In the genomic region with DNA sequence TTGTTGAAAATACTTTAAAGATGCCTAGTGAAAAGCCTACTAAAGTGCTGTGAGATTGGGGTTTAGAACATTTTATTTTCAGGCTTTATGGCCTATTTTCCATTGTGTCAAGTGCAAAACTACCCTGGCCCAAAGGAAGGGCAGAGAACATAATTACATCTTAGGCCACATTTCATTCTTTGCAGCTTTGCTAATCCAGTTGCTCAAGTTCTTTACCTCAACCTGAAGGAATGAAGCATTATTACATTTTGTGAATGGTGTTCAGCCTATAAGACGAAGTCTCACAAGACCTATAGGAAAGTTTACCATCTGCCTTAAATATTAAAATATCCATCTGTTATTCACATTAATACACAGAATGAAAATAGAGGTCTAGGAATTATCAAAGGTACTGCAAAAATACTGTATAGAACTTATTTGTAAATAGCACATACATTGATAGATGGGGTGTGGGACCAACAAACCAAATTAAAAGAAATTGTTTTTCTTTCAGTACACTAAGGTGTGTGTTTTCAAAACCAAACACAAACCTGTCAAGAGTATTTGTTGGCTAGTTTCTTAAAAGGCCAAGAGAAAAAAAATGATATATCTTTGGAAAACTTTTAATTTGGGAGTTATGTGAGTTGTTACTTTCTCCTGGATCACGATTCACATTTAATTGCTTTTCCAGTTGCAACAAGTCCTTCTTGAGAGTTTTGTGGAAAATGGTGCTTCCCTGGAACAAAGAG, we compare ENCODE assay signal across 22 cellular contexts. TPM values are rescaled to one million over a fixed set of nuclear protein-coding genes. Genes with fewer than 3 reads are reported as not detected.
DNase-seq lines count a peak whose midpoint lies in the region; ATAC-seq, FAIRE-seq and TF ChIP-seq lines count a peak whose summit lies in the region.
"Had no signal": no experiment of that assay in that cellular context is flagged by ENCODE, and none has a peak within 500 bp of the region (broad histone marks: within the 10 kb centered on the region; RNA-seq: fewer than 3 reads in every experiment).

No MANE protein-coding gene starts in this region.

- TF ChIP-seq EP300 in GM12878 (IDR thresholded peaks at IDR 0.05; ENCODE audit: borderline replicate concordance in 1 of 2, control insufficient read depth in 1 of 2, low read depth in 2 of 2, low read length in 2 of 2): no peak

- no peak for DNase-seq in activated CD8-positive, alpha-beta memory T cell treated with anti-CD3 and anti-CD28 coated beads, Interleukin-2, amount 10 ng/mL, durations not matched to agents 7 days and 5 days
- DNase-seq in activated CD8-positive, alpha-beta memory T cell treated with anti-CD3 and anti-CD28 coated beads, Interleukin-2, amount 50 U/mL, for 48 hours: no peak
- DNase-seq in IMR-90 (peak; percentile 28), GM12878 (ENCODE audit: low read depth, low spot score) (no peak), neural progenitor cell (ENCODE audit: low spot score) (no peak), uterus (no peak), sciatic nerve (ENCODE audit: low spot score) (no peak), Right ventricle myocardium superior (no peak)
- DNase-seq: activated B cell treated with CpG ODN at 0.5 μM for 24 hours; activated gamma-delta T cell treated with Interleukin-2 at 50 U/mL for 16 hours; DMS79 treated with DMSO at 0.1 percent for 48 hours; erythroblast; gastrocnemius medialis; left ventricle myocardium superior; NCI-H1436; NCI-H2227 treated with DMSO at 0.1 percent for 48 hours; stimulated activated naive CD4-positive, alpha-beta T cell; upper lobe of left lung had no signal

- dilution Hi-C loops in IMR-90 (cut with HindIII; ENCODE audit: low sequenced_read_pairs, unreplicated experiment): no loop called here

- no peak overlapping the region for H2BK15ac ChIP-seq in IMR-90 (ENCODE audit: low read depth, low read length)

- TF ChIP-seq POLR2A in IMR-90 (IDR thresholded peaks at IDR 0.05; ENCODE audit: low read depth, low read length) (no peak), GM12878 (IDR thresholded peaks at IDR 0.05; ENCODE audit: low read depth, low read length) (0 out of 2 replicates have a peak, but pooled peaks have one; percentile 12), uterus (IDR thresholded peaks at IDR 0.05) (no peak)

- H3K27me3 ChIP-seq in IMR-90 (ENCODE audit: control insufficient read depth, insufficient read depth, low read length) (no peaks in the 10 kb centered on the region), GM12878 (replicated peaks in 1 of 2; ENCODE audit: control insufficient read depth in 2 of 2, insufficient read depth in 2 of 2, low read length in 1 of 2) (no peaks in the 10 kb centered on the region), neural progenitor cell (no peaks in the 10 kb centered on the region), uterus (no peaks in the 10 kb centered on the region)
- H3K27me3 ChIP-seq: gastrocnemius medialis, upper lobe of left lung had no signal

- no peak overlapping the region for H4K91ac ChIP-seq in IMR-90 (ENCODE audit: insufficient read depth, low read depth, low read length)

- BruUV-seq in IMR-90 (replicated peaks; lab: Mats Ljungman, UMichigan) (no TSS peak), GM12878 (replicated peaks; lab: Mats Ljungman, UMichigan) (TSS peak; percentile 39)

- H3K4ac ChIP-seq in IMR-90 (ENCODE audit: low read depth, low read length): no peak overlapping the region

- H3K23ac ChIP-seq in IMR-90 (ENCODE audit: low read depth, low read length): no peak overlapping the region

- TF ChIP-seq RAD21 in IMR-90 (IDR thresholded peaks at IDR 0.05; ENCODE audit: low read length): no peak
- no peak for TF ChIP-seq RAD21 in GM12878 (IDR thresholded peaks at IDR 0.05; ENCODE audit: insufficient read depth, low read depth, low read length)

- intact Hi-C loops in IMR-90 (cut with micrococcal nuclease) (no loop called here), GM12878 (cut with micrococcal nuclease; ENCODE audit: unreplicated experiment) (no loop called here), uterus (cut with DNase I; ENCODE audit: low total_unique reads) (no loop called here), sciatic nerve (cut with DNase I) (no loop called here), Right ventricle myocardium superior (cut with DNase I) (loop anchor here (5.0 kb wide), 1 partner anchor 42 kb away; no protein-coding TSS in a partner anchor)

- no peak overlapping the region for H2BK20ac ChIP-seq in IMR-90 (ENCODE audit: low read depth, low read length)

- ATAC-seq in activated CD8-positive, alpha-beta memory T cell treated with anti-CD3 and anti-CD28 coated beads, Interleukin-2, amount 10 ng/mL, durations not matched to agents 7 days and 5 days: no peak
- no peak for ATAC-seq in IMR-90 (ENCODE audit: low read depth)
- no peak for ATAC-seq in GM12878
- ATAC-seq in sciatic nerve: no peak
- no peak for ATAC-seq in Right ventricle myocardium superior (ENCODE audit: poor library complexity)
- ATAC-seq: gastrocnemius medialis, left ventricle myocardium superior had no signal

- no peak overlapping the region for H4K8ac ChIP-seq in IMR-90 (ENCODE audit: low read depth in 2 of 2, low read length in 2 of 2)

- WGBS in IMR-90 (ENCODE audit: extremely low coverage in 2 of 2, insufficient read length in 1 of 2), 2 experiments: no CpG with 5 or more reads among the region's 2 CpGs
- 97% methylated on average over 2 of the region's 2 CpGs for WGBS in GM12878 (ENCODE audit: insufficient coverage, insufficient replicate concordance, low lambda C conversion rate, missing lambda C conversion rate)

- no peak overlapping the region for H2BK120ac ChIP-seq in IMR-90 (ENCODE audit: low read depth, low read length)

- H3K27me3 Mint-ChIP-seq in activated CD8-positive, alpha-beta memory T cell treated with anti-CD3 and anti-CD28 coated beads, Interleukin-2, amount 10 ng/mL, durations not matched to agents 7 days and 5 days: no peaks in the 10 kb centered on the region
- H3K27me3 Mint-ChIP-seq in neural progenitor cell (ENCODE audit: insufficient read depth, low read depth): no peaks in the 10 kb centered on the region
- H3K27me3 Mint-ChIP-seq: activated B cell treated with CpG ODN at 0.5 μM for 24 hours had no signal

- H3K4me1 ChIP-seq in IMR-90 (ENCODE audit: control insufficient read depth, insufficient read depth, low read length) (peaks cover 6% of the 10 kb centered on the region), GM12878 (ENCODE audit: control insufficient read depth, insufficient read depth, low read length) (no peaks in the 10 kb centered on the region), neural progenitor cell (no peaks in the 10 kb centered on the region), uterus (no peaks in the 10 kb centered on the region)
- H3K4me1 ChIP-seq: gastrocnemius medialis had no signal

- H3K9ac ChIP-seq in IMR-90 (ENCODE audit: low read depth, low read length) (no peak overlapping the region), GM12878 (ENCODE audit: control insufficient read depth, insufficient read depth, low read length) (no peak overlapping the region), neural progenitor cell (no peak overlapping the region)

- no peak overlapping the region for H3K56ac ChIP-seq in IMR-90 (ENCODE audit: extremely low read depth, insufficient read depth, low read length)

- peak overlapping the region; percentile 46 for H3K27ac Mint-ChIP-seq in activated CD8-positive, alpha-beta memory T cell treated with anti-CD3 and anti-CD28 coated beads, Interleukin-2, amount 10 ng/mL, durations not matched to agents 7 days and 5 days
- H3K27ac Mint-ChIP-seq in neural progenitor cell: no peak overlapping the region
- H3K27ac Mint-ChIP-seq: activated B cell treated with CpG ODN at 0.5 μM for 24 hours; T-helper 1 cell treated with Interleukin-12 subunit alpha and Interleukin-12 subunit beta and Interleukin-4 antibody, amounts not matched to agents 30 μg/mL and 1 μg/mL, for 36 hours had no signal

- peaks cover 39% of the 10 kb centered on the region; the same call in 1 of the 2 replicates for H4K20me1 ChIP-seq in IMR-90 (ENCODE audit: insufficient read depth, low read length)
- no peaks in the 10 kb centered on the region; the same call in 1 of the 2 replicates for H4K20me1 ChIP-seq in GM12878 (ENCODE audit: control insufficient read depth, insufficient read depth)
- peaks cover 29% of the 10 kb centered on the region for H4K20me1 ChIP-seq in neural progenitor cell (ENCODE audit: low read depth)

- H3K4me2 ChIP-seq in IMR-90 (ENCODE audit: low read depth, low read length) (no peak overlapping the region), GM12878 (ENCODE audit: control insufficient read depth, insufficient read depth) (no peak overlapping the region), neural progenitor cell (no peak overlapping the region)

- RAD21 ChIA-PET in GM12878 (lab: Charles Lee; ENCODE audit: unreplicated experiment): interaction anchor here (1.0 to 1.5 kb wide), 2 partner anchors 10 to 36 kb away, joined by 3 to 5 read pairs; no protein-coding TSS in a partner anchor

- no peak overlapping the region for H2AK5ac ChIP-seq in IMR-90 (ENCODE audit: low read depth, low read length)

- peaks cover 77% of the 10 kb centered on the region for H3F3A ChIP-seq in neural progenitor cell (ENCODE audit: low read depth)

- H3K9me3 Mint-ChIP-seq in activated CD8-positive, alpha-beta memory T cell treated with anti-CD3 and anti-CD28 coated beads, Interleukin-2, amount 10 ng/mL, durations not matched to agents 7 days and 5 days (ENCODE audit: low read depth): no peaks in the 10 kb centered on the region
- H3K9me3 Mint-ChIP-seq in neural progenitor cell: no peaks in the 10 kb centered on the region
- H3K9me3 Mint-ChIP-seq: activated B cell treated with CpG ODN at 0.5 μM for 24 hours; CD14-positive monocyte; T-helper 1 cell treated with Interleukin-12 subunit alpha and Interleukin-12 subunit beta and Interleukin-4 antibody, amounts not matched to agents 30 μg/mL and 1 μg/mL, for 36 hours had no signal

- H3K4me3 Mint-ChIP-seq in activated CD8-positive, alpha-beta memory T cell treated with anti-CD3 and anti-CD28 coated beads, Interleukin-2, amount 10 ng/mL, durations not matched to agents 7 days and 5 days: no peak overlapping the region
- H3K4me3 Mint-ChIP-seq in neural progenitor cell: no peak overlapping the region
- H3K4me3 Mint-ChIP-seq: activated B cell treated with CpG ODN at 0.5 μM for 24 hours; CD14-positive monocyte; T-helper 1 cell treated with Interleukin-12 subunit alpha and Interleukin-12 subunit beta and Interleukin-4 antibody, amounts not matched to agents 30 μg/mL and 1 μg/mL, for 36 hours had no signal

- peaks cover 18 to 53% of the 10 kb centered on the region in 2 experiments for H3K79me1 ChIP-seq in IMR-90 (ENCODE audit: low read depth in 1 of 2, low read length in 2 of 2)

- H4K5ac ChIP-seq in IMR-90 (ENCODE audit: low read depth, low read length): no peak overlapping the region

- CTCF ChIA-PET in activated CD8-positive, alpha-beta memory T cell treated with anti-CD3 and anti-CD28 coated beads, Interleukin-2, amount 10 ng/mL, durations not matched to agents 7 days and 5 days (lab: Charles Lee): interaction anchor here (1.6 kb wide), 1 partner anchor 40 kb away, joined by 6 read pairs; no protein-coding TSS in a partner anchor
- CTCF ChIA-PET in IMR-90 (lab: Yijun Ruan, JAX) (no interaction called here), GM12878 (lab: Yijun Ruan, JAX) (interaction anchor here (1.7 kb wide), 1 partner anchor 11 kb away, joined by 4 read pairs; no protein-coding TSS in a partner anchor)

- H2BK5ac ChIP-seq in IMR-90 (ENCODE audit: low read depth, low read length, poor library complexity, severe bottlenecking): no peak overlapping the region

- peaks cover 4% of the 10 kb centered on the region; the same call in 1 of the 2 replicates for H3K9me1 ChIP-seq in IMR-90 (ENCODE audit: insufficient read depth, low read length)

- no peak for FAIRE-seq in GM12878 (lab: Jason Lieb, UNC)
- FAIRE-seq: HTR-8/SVneo had no signal

- H3K79me2 ChIP-seq in GM12878 (ENCODE audit: control insufficient read depth, insufficient read depth, low read length) (peaks cover 13% of the 10 kb centered on the region), neural progenitor cell (ENCODE audit: low read depth) (peaks cover 28% of the 10 kb centered on the region)

- H2AFZ ChIP-seq in IMR-90 (replicated peaks; ENCODE audit: low read length, poor library complexity) (no peak overlapping the region), GM12878 (ENCODE audit: control insufficient read depth, low read depth, low read length) (no peak overlapping the region), neural progenitor cell (replicated peaks) (no peak overlapping the region)

- H2AK9ac ChIP-seq in IMR-90 (replicated peaks; ENCODE audit: low read depth, low read length, poor library complexity): no peak overlapping the region

- in situ Hi-C loops in IMR-90 (cut with MboI; ENCODE audit: low sequenced_read_pairs) (no loop called here), GM12878 (cut with MboI) (no loop called here)

- no peaks in the 10 kb centered on the region for H3K9me3 ChIP-seq in IMR-90 (ENCODE audit: control insufficient read depth, insufficient read depth, low read length)
- no peaks in the 10 kb centered on the region for H3K9me3 ChIP-seq in GM12878 (replicated peaks; ENCODE audit: control insufficient read depth, insufficient read depth, low read length)
- no peaks in the 10 kb centered on the region for H3K9me3 ChIP-seq in neural progenitor cell (ENCODE audit: low read depth)
- no peaks in the 10 kb centered on the region for H3K9me3 ChIP-seq in uterus
- H3K9me3 ChIP-seq: gastrocnemius medialis, upper lobe of left lung had no signal

- peaks cover 10% of the 10 kb centered on the region for H3K4me1 Mint-ChIP-seq in activated CD8-positive, alpha-beta memory T cell treated with anti-CD3 and anti-CD28 coated beads, Interleukin-2, amount 10 ng/mL, durations not matched to agents 7 days and 5 days
- H3K4me1 Mint-ChIP-seq in neural progenitor cell: peaks cover 3% of the 10 kb centered on the region

- TF ChIP-seq CTCF in IMR-90 (conservative IDR thresholded peaks at IDR 0.05; ENCODE audit: low read depth, low read length) (no peak), GM12878 (IDR thresholded peaks at IDR 0.05 in 2 of 3, conservative IDR thresholded peaks at IDR 0.05 in 1 of 3; ENCODE audit: control insufficient read depth in 2 of 3, extremely low read depth in 1 of 3, insufficient read depth in 1 of 3, low read depth in 3 of 3, low read length in 3 of 3) (no peak), neural progenitor cell (IDR thresholded peaks at IDR 0.05) (no peak), uterus (IDR thresholded peaks at IDR 0.05) (no peak)

- H3K18ac ChIP-seq in IMR-90 (ENCODE audit: low read depth, low read length): no peak overlapping the region

- H3K36me3 Mint-ChIP-seq in activated CD8-positive, alpha-beta memory T cell treated with anti-CD3 and anti-CD28 coated beads, Interleukin-2, amount 10 ng/mL, durations not matched to agents 7 days and 5 days: peaks cover 66% of the 10 kb centered on the region
- peaks cover 31% of the 10 kb centered on the region for H3K36me3 Mint-ChIP-seq in neural progenitor cell

- SMC1A ChIA-PET in GM12878 (lab: Charles Lee; ENCODE audit: uncharacterized antibody, unreplicated experiment): interaction anchor here (2.3 kb wide), 1 partner anchor 9 kb away, joined by 13 read pairs; no protein-coding TSS in a partner anchor

- peaks cover 48% of the 10 kb centered on the region for H3K36me3 ChIP-seq in IMR-90 (ENCODE audit: control insufficient read depth, insufficient read depth, low read length)
- H3K36me3 ChIP-seq in GM12878 (ENCODE audit: control insufficient read depth in 2 of 2, insufficient read depth in 2 of 2, low read length in 1 of 2): peaks cover 3 to 43% of the 10 kb centered on the region in 2 experiments
- H3K36me3 ChIP-seq in neural progenitor cell: peaks cover 36% of the 10 kb centered on the region
- H3K36me3 ChIP-seq in uterus: no peaks in the 10 kb centered on the region

- POLR2A ChIA-PET in IMR-90 (lab: Charles Lee; ENCODE audit: unreplicated experiment): no interaction called here
- POLR2A ChIA-PET in GM12878 (lab: Charles Lee): interaction anchor here (1.2 kb wide), 1 partner anchor 11 kb away, joined by 5 read pairs; no protein-coding TSS in a partner anchor

- no peak overlapping the region for H3K27ac ChIP-seq in IMR-90 (ENCODE audit: insufficient read depth, low read length)
- H3K27ac ChIP-seq in GM12878 (ENCODE audit: control insufficient read depth, insufficient read depth): no peak overlapping the region
- H3K27ac ChIP-seq in neural progenitor cell: peak overlapping the region; percentile 27
- H3K27ac ChIP-seq in uterus: no peak overlapping the region
- H3K27ac ChIP-seq: coronary artery, gastrocnemius medialis, upper lobe of left lung had no signal

- H3K14ac ChIP-seq in IMR-90 (replicated peaks; ENCODE audit: low read depth, low read length): no peak overlapping the region

- H3K4me3 ChIP-seq in IMR-90 (ENCODE audit: insufficient read depth, low read depth, low read length) (no peak overlapping the region), GM12878 (no peak overlapping the region), neural progenitor cell (no peak overlapping the region), uterus (no peak overlapping the region)
- H3K4me3 ChIP-seq: coronary artery, gastrocnemius medialis, upper lobe of left lung had no signal

RNA-seq across cellular contexts. Expression of a gene that starts 12.0 kb away (rescaled TPM):
- total RNA-seq in activated CD8-positive, alpha-beta memory T cell treated with anti-CD3 and anti-CD28 coated beads, Interleukin-2, amount 10 ng/mL, durations not matched to agents 7 days and 5 days: 100 to 1,000 TPM; 136 to 147 TPM
- 50.0 and 62.9 TPM in 2 replicates for total RNA-seq in IMR-90 (2012; rRNA removed)
- 42.7 and 45.1 TPM in 2 replicates for polyA plus RNA-seq in IMR-90 (2012; rRNA removed)
- 14.4 and 24.9 TPM in 2 replicates for polyA plus RNA-seq in IMR-90 (2012; cell fraction: cytosol; rRNA removed)
- 87.1 and 210 TPM in 2 replicates for polyA plus RNA-seq in IMR-90 (2012; cell fraction: nucleus; rRNA removed; ENCODE audit: low replicate concordance)
- total RNA-seq in GM12878 (2013; cell fraction: nucleolus; rRNA removed): 719 and 759 TPM in 2 replicates
- 44.7 and 53.3 TPM in 2 replicates for total RNA-seq in GM12878 (2014; rRNA removed)
- 60.8 and 61.2 TPM in 2 replicates for total RNA-seq in GM12878 (2014; rRNA removed; fragmentation: Illumina TruSeq; extraction: Trizol)
- 90.1 and 93.5 TPM in 2 replicates for total RNA-seq in GM12878 (2021)
- polyA plus RNA-seq in GM12878 (2011; ENCODE audit: low read depth): 104 TPM
- 73.3 and 94.0 TPM in 2 replicates for polyA plus RNA-seq in GM12878 (2011; rRNA removed)
- polyA plus RNA-seq in GM12878 (2011; cell fraction: cytosol; rRNA removed): 60.0 and 80.8 TPM in 2 replicates
- polyA plus RNA-seq in GM12878 (2011; cell fraction: nucleus; rRNA removed): 252 and 350 TPM in 2 replicates
- 66.6 and 69.7 TPM in 2 replicates for polyA plus RNA-seq in GM12878 (2012)
- polyA plus RNA-seq in GM12878 (2014; fragmentation: Illumina TruSeq; extraction: Trizol): 87.6 and 94.3 TPM in 2 replicates
- polyA plus RNA-seq in GM12878 (2014; fragmentation: Nextera tagmentation; extraction: Ambion mirVana): 10 to 100 TPM in 1 of 2 experiments, 1 to 10 TPM in 1; 8.2 to 23.0 TPM
- 55.5 and 57.5 TPM in 2 replicates for polyA plus RNA-seq in GM12878 (2014; rRNA removed)
- polyA plus RNA-seq in GM12878 (2016; fragmentation: Nextera tagmentation; extraction: Ambion mirVana): 10 to 100 TPM; 46.9 to 50.7 TPM
- polyA minus RNA-seq in GM12878 (2011; rRNA and poly(A)+ RNA removed): 134 and 215 TPM in 2 replicates
- polyA minus RNA-seq in GM12878 (2011; cell fraction: cytosol; rRNA and poly(A)+ RNA removed): 55.5 and 67.3 TPM in 2 replicates
- polyA minus RNA-seq in GM12878 (2011; cell fraction: nucleus; rRNA and poly(A)+ RNA removed): 205 and 262 TPM in 2 replicates
- total RNA-seq in neural progenitor cell (ENCODE audit: low replicate concordance): 198 TPM in 2 replicates
- total RNA-seq in uterus: 100 to 1,000 TPM in 1 of 4 donors, 10 to 100 TPM in 3; 57.9 to 198 (median 94.2) TPM
- 162 TPM for total RNA-seq in sciatic nerve
- total RNA-seq in Right ventricle myocardium superior: 49.7 TPM

RNA-seq across cellular contexts. Expression of a gene that starts 22.5 kb away (rescaled TPM):
- total RNA-seq in activated CD8-positive, alpha-beta memory T cell treated with anti-CD3 and anti-CD28 coated beads, Interleukin-2, amount 10 ng/mL, durations not matched to agents 7 days and 5 days: 10 to 100 TPM; 46.1 to 52.0 TPM
- 43.9 and 60.5 TPM in 2 replicates for total RNA-seq in IMR-90 (2012; rRNA removed)
- polyA plus RNA-seq in IMR-90 (2012; rRNA removed): 22.3 and 28.2 TPM in 2 replicates
- polyA plus RNA-seq in IMR-90 (2012; cell fraction: cytosol; rRNA removed): 5.8 and 6.1 TPM in 2 replicates
- 7.8 and 17.3 TPM in 2 replicates for polyA plus RNA-seq in IMR-90 (2012; cell fraction: nucleus; rRNA removed; ENCODE audit: low replicate concordance)
- 43.7 and 50.7 TPM in 2 replicates for total RNA-seq in GM12878 (2013; cell fraction: nucleolus; rRNA removed)
- total RNA-seq in GM12878 (2014; rRNA removed): 28.7 and 42.3 TPM in 2 replicates
- 46.7 and 47.4 TPM in 2 replicates for total RNA-seq in GM12878 (2014; rRNA removed; fragmentation: Illumina TruSeq; extraction: Trizol)
- total RNA-seq in GM12878 (2021): 39.3 and 46.1 TPM in 2 replicates
- 38.5 TPM for polyA plus RNA-seq in GM12878 (2011; ENCODE audit: low read depth)
- 44.5 and 57.5 TPM in 2 replicates for polyA plus RNA-seq in GM12878 (2011; rRNA removed)
- 25.4 and 33.5 TPM in 2 replicates for polyA plus RNA-seq in GM12878 (2011; cell fraction: cytosol; rRNA removed)
- 18.2 and 19.4 TPM in 2 replicates for polyA plus RNA-seq in GM12878 (2011; cell fraction: nucleus; rRNA removed)
- polyA plus RNA-seq in GM12878 (2012): 32.8 and 44.6 TPM in 2 replicates
- 43.8 and 54.9 TPM in 2 replicates for polyA plus RNA-seq in GM12878 (2014; fragmentation: Illumina TruSeq; extraction: Trizol)
- polyA plus RNA-seq in GM12878 (2014; fragmentation: Nextera tagmentation; extraction: Ambion mirVana): 10 to 100 TPM; 29.2 to 32.1 TPM
- 25.4 and 31.7 TPM in 2 replicates for polyA plus RNA-seq in GM12878 (2014; rRNA removed)
- polyA plus RNA-seq in GM12878 (2016; fragmentation: Nextera tagmentation; extraction: Ambion mirVana): 10 to 100 TPM; 39.8 to 44.2 TPM
- polyA minus RNA-seq in GM12878 (2011; rRNA and poly(A)+ RNA removed): 68.4 and 126 TPM in 2 replicates
- polyA minus RNA-seq in GM12878 (2011; cell fraction: cytosol; rRNA and poly(A)+ RNA removed): 21.2 and 24.5 TPM in 2 replicates
- 16.2 and 30.7 TPM in 2 replicates for polyA minus RNA-seq in GM12878 (2011; cell fraction: nucleus; rRNA and poly(A)+ RNA removed)
- 20.5 and 23.9 TPM in 2 replicates for total RNA-seq in neural progenitor cell (ENCODE audit: low replicate concordance)
- total RNA-seq in uterus: 10 to 100 TPM; 13.3 to 48.9 (median 25.0) TPM
- 32.2 TPM for total RNA-seq in sciatic nerve
- 52.9 TPM for total RNA-seq in Right ventricle myocardium superior
